In the genomic region with DNA sequence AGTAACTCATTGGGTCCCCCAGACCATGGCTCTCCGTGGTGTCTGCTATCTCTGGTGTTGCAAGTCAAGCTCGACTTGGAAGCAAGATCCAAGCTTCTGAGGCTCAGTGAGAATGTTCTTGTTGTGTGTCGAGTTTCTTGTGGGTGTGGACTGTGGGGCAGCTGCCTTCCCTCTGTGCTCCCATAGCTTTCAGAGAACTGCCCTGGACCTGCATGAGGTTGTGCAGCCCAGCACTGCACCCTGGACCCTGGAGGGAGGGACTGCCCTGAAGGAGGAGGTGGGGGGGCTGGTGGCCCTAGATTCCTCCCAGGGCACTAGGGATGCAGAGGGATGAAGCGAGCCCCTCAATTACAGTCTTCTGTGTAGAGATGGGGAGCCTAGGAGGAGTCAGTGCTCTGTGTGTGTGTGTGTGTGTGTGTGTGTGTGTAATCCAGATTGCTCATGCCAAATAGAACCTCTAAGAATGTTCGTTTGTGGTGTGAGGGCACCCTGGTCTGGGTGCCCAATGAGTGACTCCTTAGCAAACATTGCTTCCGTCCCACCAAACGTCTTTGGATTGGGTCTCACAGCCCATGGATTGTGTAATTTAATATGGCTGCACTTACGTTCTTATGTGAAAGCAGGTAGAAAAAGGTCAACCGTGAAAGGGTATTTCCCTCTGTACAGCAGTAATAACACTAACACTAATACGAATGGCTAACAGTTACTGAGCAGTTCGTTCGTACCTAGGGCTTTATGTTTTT, we compare ENCODE assay signal across 8 cellular contexts.
DNase-seq lines count a peak whose midpoint lies in the region; ATAC-seq and TF ChIP-seq lines count a peak whose summit lies in the region.

No MANE protein-coding gene starts in this region.

- peak; percentile 33 for ATAC-seq in GM18867 (IDR thresholded peaks at IDR 0.05; ENCODE audit: unreplicated experiment)
- ATAC-seq in HG03139 (IDR thresholded peaks at IDR 0.05; ENCODE audit: unreplicated experiment): peak; percentile 23
- ATAC-seq in activated B cell treated with CpG ODN at 0.5 μM for 24 hours (ENCODE audit: low read depth): peak; percentile 66

- H3K36me3 Mint-ChIP-seq in activated B cell treated with CpG ODN at 0.5 μM for 24 hours (ENCODE audit: low read depth): no peaks in the 10 kb centered on the region

- DNase-seq in activated B cell treated with CpG ODN at 0.5 μM for 24 hours (no peak), posterior vena cava (ENCODE audit: low spot score) (peak; percentile 62), erythroblast (lab: John Stamatoyannopoulos, UW) (no peak), anterior cingulate cortex (lab: John Stamatoyannopoulos, UW) (no peak), NCI-H524 (lab: John Stamatoyannopoulos, UW) (no peak), hepatic stellate cell (ENCODE audit: low spot score) (no peak)

- intact Hi-C loops in activated B cell treated with CpG ODN at 0.5 μM for 24 hours (cut with micrococcal nuclease): loop anchor here (2.0 to 5.0 kb wide), 4 partner anchors 20 to 143 kb away; partner anchors contain the start of gene MVB12B
- intact Hi-C loops in posterior vena cava (cut with DNase I): no loop called here

- H3K27me3 Mint-ChIP-seq in activated B cell treated with CpG ODN at 0.5 μM for 24 hours: no peaks in the 10 kb centered on the region

- H3K4me1 Mint-ChIP-seq in activated B cell treated with CpG ODN at 0.5 μM for 24 hours: peaks cover 54% of the 10 kb centered on the region

- H3K4me3 Mint-ChIP-seq in activated B cell treated with CpG ODN at 0.5 μM for 24 hours: peak overlapping the region; percentile 75

- POLR2A ChIA-PET in activated B cell treated with CpG ODN at 0.5 μM for 24 hours (lab: Charles Lee): interaction anchor here (0.8 to 1.7 kb wide), 7 partner anchors 19 to 144 kb away, joined by 3 to 12 read pairs (median 4); partner anchors contain the start of gene MVB12B

- no peak for TF ChIP-seq POLR2A in erythroblast (IDR thresholded peaks at IDR 0.05; ENCODE audit: low read length)

- H3K27ac Mint-ChIP-seq in activated B cell treated with CpG ODN at 0.5 μM for 24 hours: peak overlapping the region; percentile 92

- CTCF ChIA-PET in activated B cell treated with CpG ODN at 0.5 μM for 24 hours (lab: Charles Lee): interaction anchor here (0.8 to 5.5 kb wide), 4 partner anchors 21 to 177 kb away, joined by 4 to 32 read pairs (median 8); no protein-coding TSS in a partner anchor

- no peaks in the 10 kb centered on the region for H3K9me3 Mint-ChIP-seq in activated B cell treated with CpG ODN at 0.5 μM for 24 hours

- TF ChIP-seq CTCF in activated B cell treated with CpG ODN at 0.5 μM for 24 hours (IDR thresholded peaks at IDR 0.05): no peak
